Comparison of ENCODE assay signal across 1 cellular context in genomic region chr11:984576-984975, GRCh38.
TF ChIP-seq lines count a peak whose summit lies in the region.

No MANE protein-coding gene starts in this region.

TF ChIP-seq in H1, 55 proteins besides CTCF, POLR2A, EP300 and RAD21:
- TF ChIP-seq, protein P1, sequence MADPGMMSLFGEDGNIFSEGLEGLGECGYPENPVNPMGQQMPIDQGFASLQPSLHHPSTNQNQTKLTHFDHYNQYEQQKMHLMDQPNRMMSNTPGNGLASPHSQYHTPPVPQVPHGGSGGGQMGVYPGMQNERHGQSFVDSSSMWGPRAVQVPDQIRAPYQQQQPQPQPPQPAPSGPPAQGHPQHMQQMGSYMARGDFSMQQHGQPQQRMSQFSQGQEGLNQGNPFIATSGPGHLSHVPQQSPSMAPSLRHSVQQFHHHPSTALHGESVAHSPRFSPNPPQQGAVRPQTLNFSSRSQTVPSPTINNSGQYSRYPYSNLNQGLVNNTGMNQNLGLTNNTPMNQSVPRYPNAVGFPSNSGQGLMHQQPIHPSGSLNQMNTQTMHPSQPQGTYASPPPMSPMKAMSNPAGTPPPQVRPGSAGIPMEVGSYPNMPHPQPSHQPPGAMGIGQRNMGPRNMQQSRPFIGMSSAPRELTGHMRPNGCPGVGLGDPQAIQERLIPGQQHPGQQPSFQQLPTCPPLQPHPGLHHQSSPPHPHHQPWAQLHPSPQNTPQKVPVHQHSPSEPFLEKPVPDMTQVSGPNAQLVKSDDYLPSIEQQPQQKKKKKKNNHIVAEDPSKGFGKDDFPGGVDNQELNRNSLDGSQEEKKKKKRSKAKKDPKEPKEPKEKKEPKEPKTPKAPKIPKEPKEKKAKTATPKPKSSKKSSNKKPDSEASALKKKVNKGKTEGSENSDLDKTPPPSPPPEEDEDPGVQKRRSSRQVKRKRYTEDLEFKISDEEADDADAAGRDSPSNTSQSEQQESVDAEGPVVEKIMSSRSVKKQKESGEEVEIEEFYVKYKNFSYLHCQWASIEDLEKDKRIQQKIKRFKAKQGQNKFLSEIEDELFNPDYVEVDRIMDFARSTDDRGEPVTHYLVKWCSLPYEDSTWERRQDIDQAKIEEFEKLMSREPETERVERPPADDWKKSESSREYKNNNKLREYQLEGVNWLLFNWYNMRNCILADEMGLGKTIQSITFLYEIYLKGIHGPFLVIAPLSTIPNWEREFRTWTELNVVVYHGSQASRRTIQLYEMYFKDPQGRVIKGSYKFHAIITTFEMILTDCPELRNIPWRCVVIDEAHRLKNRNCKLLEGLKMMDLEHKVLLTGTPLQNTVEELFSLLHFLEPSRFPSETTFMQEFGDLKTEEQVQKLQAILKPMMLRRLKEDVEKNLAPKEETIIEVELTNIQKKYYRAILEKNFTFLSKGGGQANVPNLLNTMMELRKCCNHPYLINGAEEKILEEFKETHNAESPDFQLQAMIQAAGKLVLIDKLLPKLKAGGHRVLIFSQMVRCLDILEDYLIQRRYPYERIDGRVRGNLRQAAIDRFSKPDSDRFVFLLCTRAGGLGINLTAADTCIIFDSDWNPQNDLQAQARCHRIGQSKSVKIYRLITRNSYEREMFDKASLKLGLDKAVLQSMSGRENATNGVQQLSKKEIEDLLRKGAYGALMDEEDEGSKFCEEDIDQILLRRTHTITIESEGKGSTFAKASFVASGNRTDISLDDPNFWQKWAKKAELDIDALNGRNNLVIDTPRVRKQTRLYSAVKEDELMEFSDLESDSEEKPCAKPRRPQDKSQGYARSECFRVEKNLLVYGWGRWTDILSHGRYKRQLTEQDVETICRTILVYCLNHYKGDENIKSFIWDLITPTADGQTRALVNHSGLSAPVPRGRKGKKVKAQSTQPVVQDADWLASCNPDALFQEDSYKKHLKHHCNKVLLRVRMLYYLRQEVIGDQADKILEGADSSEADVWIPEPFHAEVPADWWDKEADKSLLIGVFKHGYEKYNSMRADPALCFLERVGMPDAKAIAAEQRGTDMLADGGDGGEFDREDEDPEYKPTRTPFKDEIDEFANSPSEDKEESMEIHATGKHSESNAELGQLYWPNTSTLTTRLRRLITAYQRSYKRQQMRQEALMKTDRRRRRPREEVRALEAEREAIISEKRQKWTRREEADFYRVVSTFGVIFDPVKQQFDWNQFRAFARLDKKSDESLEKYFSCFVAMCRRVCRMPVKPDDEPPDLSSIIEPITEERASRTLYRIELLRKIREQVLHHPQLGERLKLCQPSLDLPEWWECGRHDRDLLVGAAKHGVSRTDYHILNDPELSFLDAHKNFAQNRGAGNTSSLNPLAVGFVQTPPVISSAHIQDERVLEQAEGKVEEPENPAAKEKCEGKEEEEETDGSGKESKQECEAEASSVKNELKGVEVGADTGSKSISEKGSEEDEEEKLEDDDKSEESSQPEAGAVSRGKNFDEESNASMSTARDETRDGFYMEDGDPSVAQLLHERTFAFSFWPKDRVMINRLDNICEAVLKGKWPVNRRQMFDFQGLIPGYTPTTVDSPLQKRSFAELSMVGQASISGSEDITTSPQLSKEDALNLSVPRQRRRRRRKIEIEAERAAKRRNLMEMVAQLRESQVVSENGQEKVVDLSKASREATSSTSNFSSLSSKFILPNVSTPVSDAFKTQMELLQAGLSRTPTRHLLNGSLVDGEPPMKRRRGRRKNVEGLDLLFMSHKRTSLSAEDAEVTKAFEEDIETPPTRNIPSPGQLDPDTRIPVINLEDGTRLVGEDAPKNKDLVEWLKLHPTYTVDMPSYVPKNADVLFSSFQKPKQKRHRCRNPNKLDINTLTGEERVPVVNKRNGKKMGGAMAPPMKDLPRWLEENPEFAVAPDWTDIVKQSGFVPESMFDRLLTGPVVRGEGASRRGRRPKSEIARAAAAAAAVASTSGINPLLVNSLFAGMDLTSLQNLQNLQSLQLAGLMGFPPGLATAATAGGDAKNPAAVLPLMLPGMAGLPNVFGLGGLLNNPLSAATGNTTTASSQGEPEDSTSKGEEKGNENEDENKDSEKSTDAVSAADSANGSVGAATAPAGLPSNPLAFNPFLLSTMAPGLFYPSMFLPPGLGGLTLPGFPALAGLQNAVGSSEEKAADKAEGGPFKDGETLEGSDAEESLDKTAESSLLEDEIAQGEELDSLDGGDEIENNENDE (IDR thresholded peaks at IDR 0.05; ENCODE audit: insufficient replicate concordance, low read length) = no peak
- TF ChIP-seq BACH1 (IDR thresholded peaks at IDR 0.05; ENCODE audit: low read length) = no peak
- no peak for TF ChIP-seq CBX5 (IDR thresholded peaks at IDR 0.05; ENCODE audit: low read depth, low read length)
- no peak for TF ChIP-seq SUZ12 (IDR thresholded peaks at IDR 0.05; ENCODE audit: low read length)
- no peak for TF ChIP-seq SP1 (IDR thresholded peaks at IDR 0.05; ENCODE audit: low read depth, low read length)
- TF ChIP-seq SIN3A (conservative IDR thresholded peaks at IDR 0.05 in 1 of 2, IDR thresholded peaks at IDR 0.05 in 1 of 2; ENCODE audit: low read depth in 1 of 2, low read length in 2 of 2) = no peak
- no peak for TF ChIP-seq SP4 (IDR thresholded peaks at IDR 0.05; ENCODE audit: low read length)
- no peak for TF ChIP-seq CHD1 (IDR thresholded peaks at IDR 0.05; ENCODE audit: low read depth, low read length)
- TF ChIP-seq MAFK (IDR thresholded peaks at IDR 0.05; ENCODE audit: low read depth, low read length) = no peak
